Comparison of ENCODE assay signal across 1 cellular context in the genomic region with DNA sequence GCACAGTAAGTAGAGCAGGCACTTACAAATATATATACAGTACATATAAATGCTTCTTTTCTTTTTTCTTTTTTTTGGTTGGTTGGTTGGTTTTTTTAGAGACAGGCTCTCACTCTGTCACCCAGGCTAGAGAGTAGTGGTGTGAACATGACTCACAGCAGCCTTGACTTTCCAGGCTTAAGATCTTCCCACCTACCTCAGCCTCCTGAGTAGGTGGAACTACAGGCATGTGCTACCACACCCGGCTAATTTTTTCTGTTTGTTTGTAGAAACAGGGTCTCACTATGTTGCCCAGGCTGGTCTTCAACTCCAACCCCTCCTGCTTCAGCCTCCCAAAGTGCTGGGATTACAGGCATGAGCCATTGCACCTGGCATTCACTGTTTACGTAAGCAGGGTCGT. TPM values are rescaled to one million over a fixed set of nuclear protein-coding genes. Genes with fewer than 3 reads are reported as not detected.
"Had no signal": no experiment of that assay in that cellular context is flagged by ENCODE, and none has a peak within 500 bp of the region (broad histone marks: within the 10 kb centered on the region; RNA-seq: fewer than 3 reads in every experiment).

No MANE protein-coding gene starts in this region.

RNA-seq across cellular contexts. Expression of a gene that starts 34.4 kb away (rescaled TPM):
- total RNA-seq: glomerular endothelial cell had no signal
